14 cellular contexts compared by ENCODE assay signal in the genomic region with DNA sequence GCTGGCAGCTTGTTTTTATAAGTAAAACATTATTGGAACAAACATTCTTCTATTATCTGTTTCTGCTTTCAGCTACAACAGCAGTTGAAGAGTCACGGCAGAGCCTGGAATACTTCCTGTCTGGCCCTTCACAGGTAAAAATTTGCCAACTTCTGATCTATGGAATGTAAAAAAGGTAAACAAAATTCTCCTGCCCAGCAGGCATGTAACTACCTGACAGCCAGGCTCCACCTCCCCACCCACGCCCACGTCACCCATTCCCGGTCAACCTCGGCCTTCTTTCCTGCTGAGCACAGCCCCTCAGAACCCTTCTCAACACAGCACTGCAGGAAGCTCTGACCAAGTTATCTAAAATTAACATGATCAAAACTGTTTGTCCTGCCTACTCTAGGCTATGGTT.
DNase-seq lines count a peak whose midpoint lies in the region; ATAC-seq, FAIRE-seq and TF ChIP-seq lines count a peak whose summit lies in the region.
"Had no signal": no experiment of that assay in that cellular context is flagged by ENCODE, and none has a peak within 500 bp of the region (broad histone marks: within the 10 kb centered on the region; RNA-seq: fewer than 3 reads in every experiment).

No MANE protein-coding gene starts in this region.

- peaks cover 3% of the 10 kb centered on the region for H3K36me3 Mint-ChIP-seq in activated T-helper 2 cell treated with anti-CD3 and anti-CD28 coated beads, Interferon-gamma antibody, Interleukin-2, Interleukin-4, amounts not matched to agents 10 μg/mL and 5 μg/mL and 100 μg/mL, durations not matched to agents 14 hours and 24 hours and 36 hours (ENCODE audit: low read depth)

- no peaks in the 10 kb centered on the region for H3K79me2 ChIP-seq in parathyroid adenoma

- intact Hi-C loops in activated T-helper 2 cell treated with anti-CD3 and anti-CD28 coated beads, Interferon-gamma antibody, Interleukin-2, Interleukin-4, amounts not matched to agents 10 μg/mL and 5 μg/mL and 100 μg/mL, durations not matched to agents 14 hours and 24 hours and 36 hours (cut with micrococcal nuclease), result no loop called here

- peak overlapping the region; percentile 39 for H2AFZ ChIP-seq in parathyroid adenoma

- H3K4me3 Mint-ChIP-seq in activated T-helper 2 cell treated with anti-CD3 and anti-CD28 coated beads, Interferon-gamma antibody, Interleukin-2, Interleukin-4, amounts not matched to agents 10 μg/mL and 5 μg/mL and 100 μg/mL, durations not matched to agents 14 hours and 24 hours and 36 hours (ENCODE audit: low read depth), result no peak overlapping the region

- no peak overlapping the region for H3K27ac Mint-ChIP-seq in activated T-helper 2 cell treated with anti-CD3 and anti-CD28 coated beads, Interferon-gamma antibody, Interleukin-2, Interleukin-4, amounts not matched to agents 10 μg/mL and 5 μg/mL and 100 μg/mL, durations not matched to agents 14 hours and 24 hours and 36 hours
- H3K27ac Mint-ChIP-seq: IgD-negative memory B cell had no signal

- H3K4me2 ChIP-seq in parathyroid adenoma (ENCODE audit: low read length), result no peak overlapping the region

- peak overlapping the region; percentile 50 for H3K27ac ChIP-seq in C4-2B
- H3K27ac ChIP-seq in parathyroid adenoma, result no peak overlapping the region

- peaks cover 12% of the 10 kb centered on the region for H3K4me1 ChIP-seq in parathyroid adenoma

- peaks cover 3% of the 10 kb centered on the region for H3K9me3 ChIP-seq in parathyroid adenoma (ENCODE audit: control insufficient read depth, low read length)

- no peak overlapping the region for H3K9ac ChIP-seq in parathyroid adenoma

- ATAC-seq in HG03108 (IDR thresholded peaks at IDR 0.05; ENCODE audit: unreplicated experiment), result no peak

- no peak for TF ChIP-seq CTCF in C4-2B (conservative IDR thresholded peaks at IDR 0.05)
- TF ChIP-seq CTCF in parathyroid adenoma (IDR thresholded peaks at IDR 0.05), result no peak

- no peaks in the 10 kb centered on the region for H3K4me1 Mint-ChIP-seq in activated T-helper 2 cell treated with anti-CD3 and anti-CD28 coated beads, Interferon-gamma antibody, Interleukin-2, Interleukin-4, amounts not matched to agents 10 μg/mL and 5 μg/mL and 100 μg/mL, durations not matched to agents 14 hours and 24 hours and 36 hours (ENCODE audit: low read depth)

- peaks cover 8% of the 10 kb centered on the region for H3K27me3 Mint-ChIP-seq in activated T-helper 2 cell treated with anti-CD3 and anti-CD28 coated beads, Interferon-gamma antibody, Interleukin-2, Interleukin-4, amounts not matched to agents 10 μg/mL and 5 μg/mL and 100 μg/mL, durations not matched to agents 14 hours and 24 hours and 36 hours (ENCODE audit: low read depth)

- peaks cover 2% of the 10 kb centered on the region for H3K36me3 ChIP-seq in parathyroid adenoma (ENCODE audit: control insufficient read depth, insufficient read depth, low read length)

- in situ Hi-C loops in G401 (cut with HindIII; ENCODE audit: low sequenced_read_pairs), result loop anchor here (25.0 kb wide), 1 partner anchor 288 kb away; no protein-coding TSS in a partner anchor

- no peaks in the 10 kb centered on the region for H3K27me3 ChIP-seq in parathyroid adenoma (ENCODE audit: control insufficient read depth, insufficient read depth, low read length)

- peak; percentile 26 for DNase-seq in NCI-H146 treated with DMSO at 0.1 percent for 48 hours (lab: John Stamatoyannopoulos, UW; ENCODE audit: unreplicated experiment)
- DNase-seq in ecto neural progenitor cell (ENCODE audit: low spot score), result peak; percentile 26
- no peak for DNase-seq in activated T-helper 2 cell treated with anti-CD3 and anti-CD28 coated beads, Interferon-gamma antibody, Interleukin-2, Interleukin-4, amounts not matched to agents 10 μg/mL and 5 μg/mL and 100 μg/mL, durations not matched to agents 14 hours and 24 hours and 36 hours (ENCODE audit: low spot score)
- DNase-seq in GM12892 (ENCODE audit: insufficient read length), result no peak
- no peak for DNase-seq in G401 (ENCODE audit: low spot score)
- DNase-seq: AML-193, NCI-H1436 treated with DMSO at 0.1 percent for 48 hours, occipital lobe, SHP77 had no signal

- H3K9me3 Mint-ChIP-seq in activated T-helper 2 cell treated with anti-CD3 and anti-CD28 coated beads, Interferon-gamma antibody, Interleukin-2, Interleukin-4, amounts not matched to agents 10 μg/mL and 5 μg/mL and 100 μg/mL, durations not matched to agents 14 hours and 24 hours and 36 hours, result peaks cover 24% of the 10 kb centered on the region

- H3K4me3 ChIP-seq in parathyroid adenoma (ENCODE audit: low read depth, low read length), result no peak overlapping the region

- FAIRE-seq in GM12892 (lab: Jason Lieb, UNC), result no peak
- FAIRE-seq: urothelium cell line had no signal

- no peak for TF ChIP-seq POLR2A in GM12892 (IDR thresholded peaks at IDR 0.05; ENCODE audit: low read depth, low read length)

Comparison
In these comparisons a context has a peak if more than half of its experiments do, and no peak if none do; other contexts are left out.
1. DNase-seq: peak in NCI-H146 treated with DMSO at 0.1 percent for 48 hours (single experiment) and ecto neural progenitor cell (single experiment); none in activated T-helper 2 cell treated with anti-CD3 and anti-CD28 coated beads, Interferon-gamma antibody, Interleukin-2, Interleukin-4, amounts not matched to agents 10 μg/mL and 5 μg/mL and 100 μg/mL, durations not matched to agents 14 hours and 24 hours and 36 hours (single experiment), GM12892 (single experiment) and G401 (single experiment).